18 cellular contexts compared by ENCODE assay signal in genomic region chr4:160523236-160523635, GRCh38.
"Had no signal": no experiment of that assay in that cellular context is flagged by ENCODE, and none has a peak within 500 bp of the region (broad histone marks: within the 10 kb centered on the region; RNA-seq: fewer than 3 reads in every experiment).

No MANE protein-coding gene starts in this region.

- H3K4me3 ChIP-seq: breast epithelium, colonic mucosa, esophagus squamous epithelium, gastroesophageal sphincter, heart right ventricle, stomach, transverse colon had no signal

- H3K4me1 ChIP-seq: breast epithelium, colonic mucosa, esophagus squamous epithelium, gastroesophageal sphincter, heart right ventricle, parathyroid adenoma, stomach, transverse colon had no signal

- ATAC-seq: gastroesophageal sphincter; heart right ventricle; right cardiac atrium; stimulated activated memory B cell treated with anti-CD40 and anti-IgM and Interleukin-4, amounts not matched to agents 10 μg/mL and 1 μg/mL and 100 μg/mL, for 72 hours had no signal

- H3K9me3 ChIP-seq: breast epithelium, colonic mucosa, transverse colon had no signal

- DNase-seq: activated gamma-delta T cell treated with Interleukin-2 at 50 U/mL for 16 hours; activated T-cell treated with anti-CD3 and anti-CD28 coated beads, Interleukin-2, amount 50 U/mL, for 1 hour; aorta; colonic mucosa; esophagus squamous epithelium; heart right ventricle; islet precursor cell; left cardiac atrium; nephron progenitor cell; right cardiac atrium; stimulated activated CD4-positive, alpha-beta T cell treated with anti-CD3 and anti-CD28 coated beads, Interleukin-1b, Interleukin-23, amount 100 ng/mL, for 48 hours; stomach; T-helper 1 cell; transverse colon had no signal

- H3K27ac ChIP-seq: breast epithelium, colonic mucosa, esophagus squamous epithelium, gastroesophageal sphincter, heart right ventricle, parathyroid adenoma, stomach, transverse colon had no signal
